ENCODE assay signal across 16 cellular contexts in the genomic region with DNA sequence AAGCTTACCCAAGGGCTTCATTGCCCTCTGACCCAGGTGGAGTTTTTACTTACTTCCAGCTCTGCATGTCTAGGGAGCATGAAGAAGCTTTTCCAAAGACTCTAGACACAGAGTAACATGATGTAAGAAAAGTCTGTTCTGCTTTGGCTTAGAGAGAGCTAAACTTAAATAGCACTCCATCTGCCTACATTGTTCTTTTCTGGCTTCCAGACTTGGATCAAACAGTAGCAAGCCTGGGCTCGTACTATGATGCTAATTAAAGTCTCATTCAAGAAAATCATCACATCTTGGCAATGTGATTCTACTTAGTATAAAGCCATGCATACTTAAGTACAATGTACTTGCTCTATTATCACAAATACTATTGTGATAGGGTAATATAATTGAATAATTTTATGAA.
"Had no signal": no experiment of that assay in that cellular context is flagged by ENCODE, and none has a peak within 500 bp of the region (broad histone marks: within the 10 kb centered on the region; RNA-seq: fewer than 3 reads in every experiment).

No MANE protein-coding gene starts in this region.

- H3K27me3 Mint-ChIP-seq: activated CD4-positive, alpha-beta memory T cell treated with anti-CD3 and anti-CD28 coated beads for 36 hours had no signal

- DNase-seq: activated CD4-positive, alpha-beta memory T cell treated with anti-CD3 and anti-CD28 coated beads for 36 hours; activated gamma-delta T cell treated with Interleukin-2 at 50 U/mL for 16 hours; activated T-cell treated with anti-CD3 and anti-CD28 coated beads, Interleukin-2, amount 50 U/mL, for 48 hours; aorta; effector CD4-positive, alpha-beta T cell; lower lobe of right lung; midbrain; naive B cell; trophoblast cell had no signal

- H3K4me1 ChIP-seq: lower lobe of right lung, parathyroid adenoma, right atrium auricular region had no signal

- H3K27ac ChIP-seq: coronary artery, epithelial cell of prostate, lower lobe of right lung, parathyroid adenoma, right atrium auricular region had no signal

- H3K4me3 ChIP-seq: coronary artery, lower lobe of right lung, right atrium auricular region, smooth muscle cell had no signal

- H3K9me3 ChIP-seq: lower lobe of right lung, right atrium auricular region had no signal

- H3K27me3 ChIP-seq: right atrium auricular region had no signal

- H3K4me2 ChIP-seq: smooth muscle cell had no signal

- ATAC-seq: lower lobe of right lung; stimulated activated effector memory CD8-positive, alpha-beta T cell treated with anti-CD3 and anti-CD28 coated beads, Interleukin-12 subunit alpha, Interleukin-12 subunit beta, amount 100 ng/mL, for 72 hours had no signal

- H3K36me3 ChIP-seq: lower lobe of right lung, right atrium auricular region had no signal

- H3K4me1 Mint-ChIP-seq: naive B cell; stimulated activated effector memory CD8-positive, alpha-beta T cell treated with anti-CD3 and anti-CD28 coated beads, Interleukin-12 subunit alpha, Interleukin-12 subunit beta, amount 100 ng/mL, for 72 hours had no signal

- H2AFZ ChIP-seq: parathyroid adenoma had no signal

- H3K79me2 ChIP-seq: parathyroid adenoma had no signal

- H3K4me3 Mint-ChIP-seq: activated CD4-positive, alpha-beta memory T cell treated with anti-CD3 and anti-CD28 coated beads for 36 hours; naive B cell; stimulated activated effector memory CD8-positive, alpha-beta T cell treated with anti-CD3 and anti-CD28 coated beads, Interleukin-12 subunit alpha, Interleukin-12 subunit beta, amount 100 ng/mL, for 72 hours; T-helper 2 cell treated with Interferon-gamma antibody and Interleukin-4, amounts not matched to agents 5 μg/mL and 100 μg/mL, for 36 hours had no signal

- H3K27ac Mint-ChIP-seq: activated CD4-positive, alpha-beta memory T cell treated with anti-CD3 and anti-CD28 coated beads for 36 hours; naive B cell; stimulated activated effector memory CD8-positive, alpha-beta T cell treated with anti-CD3 and anti-CD28 coated beads, Interleukin-12 subunit alpha, Interleukin-12 subunit beta, amount 100 ng/mL, for 72 hours; T-helper 2 cell treated with Interferon-gamma antibody and Interleukin-4, amounts not matched to agents 5 μg/mL and 100 μg/mL, for 36 hours had no signal

- H3K9me3 Mint-ChIP-seq: activated CD4-positive, alpha-beta memory T cell treated with anti-CD3 and anti-CD28 coated beads for 36 hours; T-helper 2 cell treated with Interferon-gamma antibody and Interleukin-4, amounts not matched to agents 5 μg/mL and 100 μg/mL, for 36 hours had no signal

- H3K9ac ChIP-seq: parathyroid adenoma had no signal

- H3K36me3 Mint-ChIP-seq: activated CD4-positive, alpha-beta memory T cell treated with anti-CD3 and anti-CD28 coated beads for 36 hours; naive B cell; stimulated activated effector memory CD8-positive, alpha-beta T cell treated with anti-CD3 and anti-CD28 coated beads, Interleukin-12 subunit alpha, Interleukin-12 subunit beta, amount 100 ng/mL, for 72 hours had no signal
